In genomic region chr19:13839193-13839937, GRCh38 we compare ENCODE assay signal across 8 cellular contexts. TPM values are rescaled to one million over a fixed set of nuclear protein-coding genes. Genes with fewer than 3 reads are reported as not detected.
DNase-seq lines count a peak whose midpoint lies in the region; ATAC-seq, FAIRE-seq and TF ChIP-seq lines count a peak whose summit lies in the region.

No MANE protein-coding gene starts in this region.

- peaks cover 98% of the 10 kb centered on the region for H3K79me2 ChIP-seq in SK-N-SH (ENCODE audit: insufficient read depth)

- peak; percentile 37 for ATAC-seq in HG03097 (IDR thresholded peaks at IDR 0.05; ENCODE audit: low FRiP score, unreplicated experiment)
- no peak for ATAC-seq in GM19395 (IDR thresholded peaks at IDR 0.05; ENCODE audit: unreplicated experiment)

- WGBS in SK-N-SH (ENCODE audit: low lambda C conversion rate), result under 1% methylated on average over 22 of the region's 31 CpGs
- WGBS in sigmoid colon, 2 donors, result 2 to 7% methylated on average over 31 of the region's 31 CpGs

- peak overlapping the region; percentile 93 for H3K4me2 ChIP-seq in SK-N-SH

- peak overlapping the region; percentile 99 for H3K9ac ChIP-seq in SK-N-SH

- H3K9me3 ChIP-seq in SK-N-SH (no peaks in the 10 kb centered on the region), sigmoid colon (no peaks in the 10 kb centered on the region)

- H3K9me2 ChIP-seq in SK-N-SH, result no peaks in the 10 kb centered on the region

- H3K27me3 ChIP-seq in SK-N-SH (ENCODE audit: insufficient read depth), result no peaks in the 10 kb centered on the region
- no peaks in the 10 kb centered on the region for H3K27me3 ChIP-seq in sigmoid colon

- H3K27ac ChIP-seq in SK-N-SH (ENCODE audit: low read depth in 2 of 2, low read length in 1 of 2) (peak overlapping the region; percentile 97 to 99), sigmoid colon (peak overlapping the region; percentile 96 to 100 (median 99))

- POLR2A ChIA-PET in SK-N-SH (lab: Yijun Ruan, JAX), result interaction anchor here (0.8 to 2.5 kb wide), 7 partner anchors 8 to 679 kb away, joined by 3 to 9 read pairs (median 5); partner anchors contain the start of genes DNAJB1 and ZSWIM4

- peak overlapping the region; percentile 77 to 82 for H3K4me3 ChIP-seq in SK-N-SH (ENCODE audit: low read depth in 2 of 2, low read length in 1 of 2)
- peak overlapping the region; percentile 77 to 99 (median 88) for H3K4me3 ChIP-seq in sigmoid colon

- peaks cover 55 to 66% of the 10 kb centered on the region in 2 experiments for H3K4me1 ChIP-seq in SK-N-SH (ENCODE audit: control insufficient read depth in 1 of 2, insufficient read depth in 2 of 2, low read depth in 1 of 2, low read length in 1 of 2)
- peaks cover 0 to 87% (median 79%) of the 10 kb centered on the region in 4 donors for H3K4me1 ChIP-seq in sigmoid colon

- CTCF ChIA-PET in SK-N-SH (lab: Yijun Ruan, JAX), result interaction anchor here (0.6 to 8.4 kb wide), 6 partner anchors 10 to 50 kb away, joined by 3 to 61 read pairs (median 3); partner anchors contain the start of gene ZSWIM4

- H3K36me3 ChIP-seq in SK-N-SH (replicated peaks in 1 of 2; ENCODE audit: control insufficient read depth in 1 of 2, insufficient read depth in 2 of 2, low read length in 1 of 2) (peaks cover 22 to 60% of the 10 kb centered on the region in 2 experiments), sigmoid colon (peaks cover 0 to 21% (median 11%) of the 10 kb centered on the region in 4 donors)

- peak; percentile 97 for FAIRE-seq in GM18507 (lab: Jason Lieb, UNC)

- no peak for TF ChIP-seq RAD21 in SK-N-SH (IDR thresholded peaks at IDR 0.05; ENCODE audit: low read length)

- no peak for TF ChIP-seq CTCF in SK-N-SH (IDR thresholded peaks at IDR 0.05)
- no peak for TF ChIP-seq CTCF in sigmoid colon (IDR thresholded peaks at IDR 0.05)

- H3F3A ChIP-seq in SK-N-SH (replicated peaks; ENCODE audit: insufficient read depth), result peaks cover 81% of the 10 kb centered on the region

- intact Hi-C loops in cardiac septum (cut with DNase I) (loop anchor here (1.0 to 5.0 kb wide), 3 partner anchors 8 to 687 kb away; partner anchors contain the start of genes IER2, STX10 and ZSWIM4), sigmoid colon (cut with DNase I) (loop anchor here (5.0 kb wide), 1 partner anchor 42 kb away; the partner anchor contains the start of gene ZSWIM4)

- peak; percentile 62 for DNase-seq in GM18507 (ENCODE audit: extremely low spot score, insufficient read length, low read depth)
- peak; percentile 91 for DNase-seq in SK-N-SH
- DNase-seq in activated naive CD4-positive, alpha-beta T cell treated with anti-CD3 and anti-CD28 coated beads, Interleukin-2, amount 50 U/mL, for 16 hours, result peak; percentile 86
- peak; percentile 99 for DNase-seq in cardiac septum (ENCODE audit: low spot score)
- peak; percentile 95 for DNase-seq in sigmoid colon
- no peak for DNase-seq in COR-L47 (lab: John Stamatoyannopoulos, UW)

- peak; percentile 26 to 45 for TF ChIP-seq POLR2A in sigmoid colon (IDR thresholded peaks at IDR 0.05)

- H4K20me1 ChIP-seq in SK-N-SH (ENCODE audit: insufficient read depth), result peaks cover 81% of the 10 kb centered on the region

- TF ChIP-seq EP300 in SK-N-SH (IDR thresholded peaks at IDR 0.05; ENCODE audit: borderline replicate concordance in 1 of 2, low read depth in 1 of 2, low read length in 1 of 2), result peak; percentile 80 to 86
- peak in 1 of 4 donors; percentile 35 for TF ChIP-seq EP300 in sigmoid colon (IDR thresholded peaks at IDR 0.05)

- no peak overlapping the region for H2AFZ ChIP-seq in SK-N-SH (ENCODE audit: low read depth)

TF ChIP-seq in SK-N-SH, 30 proteins besides CTCF, POLR2A, EP300 and RAD21 (continues in another document):
- TF ChIP-seq USF2 (IDR thresholded peaks at IDR 0.05; ENCODE audit: borderline replicate concordance, low read depth, low read length), result no peak
- no peak for TF ChIP-seq IRF3 (IDR thresholded peaks at IDR 0.05; ENCODE audit: low read depth, low read length)
- peak; percentile 68; the same call in 1 of the 2 replicates for TF ChIP-seq FOXJ3 (CRISPR knock-in tag; IDR thresholded peaks at IDR 0.05)
- TF ChIP-seq USF1 (IDR thresholded peaks at IDR 0.05; ENCODE audit: borderline replicate concordance, low read depth), result no peak
- peak; percentile 56 for TF ChIP-seq MXI1 (IDR thresholded peaks at IDR 0.05; ENCODE audit: low read depth, low read length)
- TF ChIP-seq EZH2phosphoT487 (IDR thresholded peaks at IDR 0.05; ENCODE audit: borderline replicate concordance, low read depth), result no peak
- TF ChIP-seq NFIC (IDR thresholded peaks at IDR 0.05; ENCODE audit: borderline replicate concordance), result peak; percentile 88
- peak; percentile 41 for TF ChIP-seq CHD2 (IDR thresholded peaks at IDR 0.05; ENCODE audit: low read length, partially characterized antibody)
- no peak for TF ChIP-seq SMC3 (IDR thresholded peaks at IDR 0.05; ENCODE audit: low read depth, low read length)
- TF ChIP-seq ZBTB33 (IDR thresholded peaks at IDR 0.05; ENCODE audit: borderline replicate concordance, low read depth), result 0 out of 2 replicates have a peak, but pooled peaks have one; percentile 29
- TF ChIP-seq RXRA (IDR thresholded peaks at IDR 0.05; ENCODE audit: borderline replicate concordance, low read depth), result peak; percentile 46; the same call in 1 of the 2 replicates
- TF ChIP-seq YY1 (IDR thresholded peaks at IDR 0.05; ENCODE audit: low read depth), result peak; percentile 80
- TF ChIP-seq SIN3A (IDR thresholded peaks at IDR 0.05; ENCODE audit: borderline replicate concordance, low read depth, low read length), result peak; percentile 27; the same call in 1 of the 2 replicates
- TF ChIP-seq MEF2A (IDR thresholded peaks at IDR 0.05; ENCODE audit: borderline replicate concordance, low read depth), result no peak; the same call in 1 of the 2 replicates
- TF ChIP-seq TCF12 (IDR thresholded peaks at IDR 0.05), result peak; percentile 98
- TF ChIP-seq MAX (IDR thresholded peaks at IDR 0.05; ENCODE audit: low read depth), result peak; percentile 59
- TF ChIP-seq GATA2 (CRISPR knock-in tag; IDR thresholded peaks at IDR 0.05), result no peak
- TF ChIP-seq FOXM1 (IDR thresholded peaks at IDR 0.05; ENCODE audit: low read depth), result 0 out of 2 replicates have a peak, but pooled peaks have one; percentile 47

RNA-seq across cellular contexts. Expression of gene NANOS3, which starts 37.6 kb away (rescaled TPM):
- polyA plus RNA-seq in SK-N-SH (2012; rRNA removed) (0.53 and 0.57 TPM in 2 replicates), sigmoid colon (under 1 TPM in 1 of 3 donors, not detected in 2; 0.16 TPM)
- 0.63 and 0.71 TPM in 2 replicates for polyA plus RNA-seq in SK-N-SH (2012; cell fraction: cytosol; rRNA removed)
- polyA plus RNA-seq in SK-N-SH (2012; cell fraction: nucleus; rRNA removed), result 1.7 and 4.4 TPM in 2 replicates
- total RNA-seq in cardiac septum (0.78 TPM), sigmoid colon (not detected)

RNA-seq across cellular contexts. Expression of gene ZSWIM4, which starts 44.1 kb away (rescaled TPM):
- 3.5 and 4.7 TPM in 2 replicates for polyA plus RNA-seq in SK-N-SH (2012; rRNA removed)
- 1.8 and 3.1 TPM in 2 replicates for polyA plus RNA-seq in SK-N-SH (2012; cell fraction: cytosol; rRNA removed)
- 7.0 and 7.6 TPM in 2 replicates for polyA plus RNA-seq in SK-N-SH (2012; cell fraction: nucleus; rRNA removed)
- total RNA-seq in cardiac septum, result 3.9 TPM
- 1 to 10 TPM; 2.3 to 4.4 (median 3.3) TPM for total RNA-seq in sigmoid colon
- 1 to 10 TPM in 2 of 3 donors, under 1 TPM in 1; 0.60 to 3.3 (median 1.4) TPM for polyA plus RNA-seq in sigmoid colon
